ENCODE assay signal across 20 cellular contexts in the genomic region with DNA sequence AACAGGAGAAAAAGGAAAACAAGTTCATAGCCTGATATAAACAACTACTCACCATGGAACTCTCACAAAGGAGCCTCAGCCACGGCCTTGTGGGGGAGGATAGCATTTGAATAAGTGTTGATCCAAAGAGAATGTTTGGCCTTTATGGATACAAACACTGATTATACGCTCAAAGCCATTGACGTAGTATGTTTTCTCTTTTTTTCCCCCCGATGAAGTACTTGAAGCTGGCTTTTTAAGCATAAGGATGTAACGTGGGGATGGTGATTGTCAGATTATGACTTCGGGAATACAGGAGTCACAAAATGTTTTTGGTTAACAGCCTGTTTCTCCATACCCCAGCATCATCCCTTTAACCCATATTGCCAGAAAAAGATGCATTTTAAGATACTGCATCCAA. TPM values are rescaled to one million over a fixed set of nuclear protein-coding genes. Genes with fewer than 3 reads are reported as not detected.
A peak's percentile ranks its signal among the peaks of the same experiment; 100 is the strongest.
DNase-seq lines count a peak whose midpoint lies in the region; ATAC-seq and TF ChIP-seq lines count a peak whose summit lies in the region.
"Had no signal": no experiment of that assay in that cellular context is flagged by ENCODE, and none has a peak within 500 bp of the region (broad histone marks: within the 10 kb centered on the region; RNA-seq: fewer than 3 reads in every experiment).

No MANE protein-coding gene starts in this region.

- H3K36me3 ChIP-seq in right atrium auricular region, result peaks cover 6% of the 10 kb centered on the region
- H3K36me3 ChIP-seq in smooth muscle cell (ENCODE audit: low read depth), result no peaks in the 10 kb centered on the region
- H3K36me3 ChIP-seq in A673 (ENCODE audit: insufficient read depth, low read length, poor library complexity, severe bottlenecking), result no peaks in the 10 kb centered on the region
- no peaks in the 10 kb centered on the region for H3K36me3 ChIP-seq in CD8-positive, alpha-beta memory T cell (ENCODE audit: insufficient read depth, low read length)

- H3K4me1 Mint-ChIP-seq in activated T-helper 2 cell treated with anti-CD3 and anti-CD28 coated beads, Interferon-gamma antibody, Interleukin-2, Interleukin-4, amounts not matched to agents 10 μg/mL and 5 μg/mL and 100 μg/mL, durations not matched to agents 14 hours and 24 hours and 36 hours (ENCODE audit: low read depth), result no peaks in the 10 kb centered on the region
- H3K4me1 Mint-ChIP-seq in CD8-positive, alpha-beta memory T cell, result no peaks in the 10 kb centered on the region

- CTCF ChIA-PET in A673 (lab: Charles Lee), result no interaction called here
- CTCF ChIA-PET in CD8-positive, alpha-beta memory T cell (lab: Charles Lee), result no interaction called here

- ATAC-seq in Right ventricle myocardium superior (ENCODE audit: poor library complexity), result peak; percentile 21
- ATAC-seq: K562 had no signal

- 48% methylated on average over 6 of the region's 6 CpGs for WGBS in smooth muscle cell (ENCODE audit: low lambda C conversion rate)

- no TSS peak for BruUV-seq in A673 (replicated peaks; lab: Mats Ljungman, UMichigan)

- H3K79me2 ChIP-seq in smooth muscle cell (ENCODE audit: low read depth), result no peaks in the 10 kb centered on the region

- H3K4me3 Mint-ChIP-seq in activated T-helper 2 cell treated with anti-CD3 and anti-CD28 coated beads, Interferon-gamma antibody, Interleukin-2, Interleukin-4, amounts not matched to agents 10 μg/mL and 5 μg/mL and 100 μg/mL, durations not matched to agents 14 hours and 24 hours and 36 hours (ENCODE audit: low read depth), result no peak overlapping the region
- H3K4me3 Mint-ChIP-seq in CD8-positive, alpha-beta memory T cell, result no peak overlapping the region
- H3K4me3 Mint-ChIP-seq: H9 had no signal

- no peak overlapping the region for H2AFZ ChIP-seq in smooth muscle cell (ENCODE audit: low read depth)

- H4K20me1 ChIP-seq in smooth muscle cell (ENCODE audit: low read depth), result no peaks in the 10 kb centered on the region

- H3K4me2 ChIP-seq in smooth muscle cell, result no peak overlapping the region
- H3K4me2 ChIP-seq: SK-N-SH had no signal

- H3K4me3 ChIP-seq in right atrium auricular region (no peak overlapping the region), smooth muscle cell (no peak overlapping the region), A673 (ENCODE audit: low read depth, low read length, poor library complexity, severe bottlenecking) (no peak overlapping the region)
- H3K4me3 ChIP-seq in CD8-positive, alpha-beta memory T cell (ENCODE audit: low read length), result no peak overlapping the region
- H3K4me3 ChIP-seq: K562 had no signal

- DNase-seq in Right ventricle myocardium superior, result no peak
- DNase-seq in cardiac septum (ENCODE audit: low spot score), result no peak
- no peak for DNase-seq in right atrium auricular region (ENCODE audit: low spot score)
- no peak for DNase-seq in smooth muscle cell (lab: John Stamatoyannopoulos, UW; ENCODE audit: unreplicated experiment)
- no peak for DNase-seq in T-helper 2 cell
- no peak for DNase-seq in A673 (ENCODE audit: low spot score)
- DNase-seq in activated T-helper 2 cell treated with anti-CD3 and anti-CD28 coated beads, Interferon-gamma antibody, Interleukin-2, Interleukin-4, amounts not matched to agents 10 μg/mL and 5 μg/mL and 100 μg/mL, durations not matched to agents 14 hours and 24 hours and 36 hours (ENCODE audit: low spot score), result no peak
- no peak for DNase-seq in CD8-positive, alpha-beta memory T cell
- DNase-seq: 8988T, H9, Kasumi-1, NCI-H1105, NCI-H1436 treated with DMSO at 0.1 percent for 48 hours, NCI-H1930, NCI-H2107, NCI-H69, RPMI8226, SHP77 treated with DMSO at 0.1 percent for 48 hours, SK-N-SH had no signal

- H3F3A ChIP-seq in smooth muscle cell (ENCODE audit: low read depth), result peaks cover 9% of the 10 kb centered on the region

- POLR2A ChIA-PET in A673 (lab: Charles Lee; ENCODE audit: low non-redundant PET), result no interaction called here
- POLR2A ChIA-PET in CD8-positive, alpha-beta memory T cell (lab: Charles Lee), result no interaction called here

- no peak overlapping the region for H3K27ac Mint-ChIP-seq in activated T-helper 2 cell treated with anti-CD3 and anti-CD28 coated beads, Interferon-gamma antibody, Interleukin-2, Interleukin-4, amounts not matched to agents 10 μg/mL and 5 μg/mL and 100 μg/mL, durations not matched to agents 14 hours and 24 hours and 36 hours
- no peak overlapping the region for H3K27ac Mint-ChIP-seq in CD8-positive, alpha-beta memory T cell

- H3K27ac ChIP-seq in right atrium auricular region (peak overlapping the region; percentile 30 to 42), smooth muscle cell (ENCODE audit: low read depth) (peak overlapping the region; percentile 33), A673 (ENCODE audit: low read depth, low read length, poor library complexity, severe bottlenecking) (no peak overlapping the region)
- no peak overlapping the region for H3K27ac ChIP-seq in CD8-positive, alpha-beta memory T cell (ENCODE audit: low read depth, low read length)

- H3K9me3 Mint-ChIP-seq in activated T-helper 2 cell treated with anti-CD3 and anti-CD28 coated beads, Interferon-gamma antibody, Interleukin-2, Interleukin-4, amounts not matched to agents 10 μg/mL and 5 μg/mL and 100 μg/mL, durations not matched to agents 14 hours and 24 hours and 36 hours, result no peaks in the 10 kb centered on the region
- H3K9me3 Mint-ChIP-seq in CD8-positive, alpha-beta memory T cell, result no peaks in the 10 kb centered on the region

- no peak overlapping the region for H3K9ac ChIP-seq in smooth muscle cell (ENCODE audit: low read depth)
- H3K9ac ChIP-seq: SK-N-SH had no signal

- peaks cover 34% of the 10 kb centered on the region for H3K27me3 Mint-ChIP-seq in activated T-helper 2 cell treated with anti-CD3 and anti-CD28 coated beads, Interferon-gamma antibody, Interleukin-2, Interleukin-4, amounts not matched to agents 10 μg/mL and 5 μg/mL and 100 μg/mL, durations not matched to agents 14 hours and 24 hours and 36 hours (ENCODE audit: low read depth)
- H3K27me3 Mint-ChIP-seq in CD8-positive, alpha-beta memory T cell, result peaks cover 9 to 61% of the 10 kb centered on the region in 2 donors

- no peaks in the 10 kb centered on the region for H3K27me3 ChIP-seq in right atrium auricular region
- no peaks in the 10 kb centered on the region for H3K27me3 ChIP-seq in smooth muscle cell (ENCODE audit: low read depth)
- peaks cover 40% of the 10 kb centered on the region for H3K27me3 ChIP-seq in A673 (replicated peaks; ENCODE audit: insufficient read depth, low read depth, low read length, poor library complexity)
- H3K27me3 ChIP-seq in CD8-positive, alpha-beta memory T cell (ENCODE audit: insufficient read depth, low read length, poor library complexity, severe bottlenecking), result no peaks in the 10 kb centered on the region

- no peaks in the 10 kb centered on the region for H3K36me3 Mint-ChIP-seq in activated T-helper 2 cell treated with anti-CD3 and anti-CD28 coated beads, Interferon-gamma antibody, Interleukin-2, Interleukin-4, amounts not matched to agents 10 μg/mL and 5 μg/mL and 100 μg/mL, durations not matched to agents 14 hours and 24 hours and 36 hours (ENCODE audit: low read depth)
- no peaks in the 10 kb centered on the region for H3K36me3 Mint-ChIP-seq in CD8-positive, alpha-beta memory T cell

- TF ChIP-seq CTCF in right atrium auricular region (IDR thresholded peaks at IDR 0.05) (no peak), smooth muscle cell (IDR thresholded peaks at IDR 0.05; ENCODE audit: borderline replicate concordance, insufficient read depth, poor library complexity, severe bottlenecking) (no peak), A673 (conservative IDR thresholded peaks at IDR 0.05; ENCODE audit: low read depth, low read length) (no peak)

- H3K4me1 ChIP-seq in right atrium auricular region, result peaks cover 0 to 27% of the 10 kb centered on the region in 2 donors
- peaks cover 30% of the 10 kb centered on the region for H3K4me1 ChIP-seq in smooth muscle cell (ENCODE audit: low read depth)
- H3K4me1 ChIP-seq in A673 (ENCODE audit: insufficient read depth, low read length, poor library complexity, severe bottlenecking), result no peaks in the 10 kb centered on the region
- no peaks in the 10 kb centered on the region for H3K4me1 ChIP-seq in CD8-positive, alpha-beta memory T cell (ENCODE audit: insufficient read depth, low read length)

- intact Hi-C loops in Right ventricle myocardium superior (cut with DNase I), result no loop called here
- intact Hi-C loops in cardiac septum (cut with DNase I), result no loop called here
- intact Hi-C loops in A673 (cut with micrococcal nuclease; ENCODE audit: unreplicated experiment), result no loop called here
- intact Hi-C loops in activated T-helper 2 cell treated with anti-CD3 and anti-CD28 coated beads, Interferon-gamma antibody, Interleukin-2, Interleukin-4, amounts not matched to agents 10 μg/mL and 5 μg/mL and 100 μg/mL, durations not matched to agents 14 hours and 24 hours and 36 hours (cut with micrococcal nuclease), result no loop called here

- H3K9me3 ChIP-seq in right atrium auricular region, result no peaks in the 10 kb centered on the region
- no peaks in the 10 kb centered on the region for H3K9me3 ChIP-seq in smooth muscle cell (replicated peaks; ENCODE audit: low read depth)
- no peaks in the 10 kb centered on the region for H3K9me3 ChIP-seq in A673 (ENCODE audit: low read depth, low read length, poor library complexity, severe bottlenecking)
- H3K9me3 ChIP-seq in CD8-positive, alpha-beta memory T cell (ENCODE audit: low read length), result no peaks in the 10 kb centered on the region
- H3K9me3 ChIP-seq: SK-N-SH had no signal

RNA-seq across cellular contexts. Expression of a gene that starts 39.8 kb away (rescaled TPM):
- 67.7 TPM for total RNA-seq in Right ventricle myocardium superior
- total RNA-seq in cardiac septum, result 67.5 TPM
- 10 to 100 TPM; 63.2 to 69.4 TPM for total RNA-seq in right atrium auricular region
- 1.4 and 4.7 TPM in 2 replicates for total RNA-seq in smooth muscle cell
- polyA plus RNA-seq in smooth muscle cell, result 2.9 and 3.0 TPM in 2 replicates
- not detected in 2 replicates for total RNA-seq in A673 (2021)
- total RNA-seq in activated T-helper 2 cell treated with anti-CD3 and anti-CD28 coated beads, Interferon-gamma antibody, Interleukin-2, Interleukin-4, amounts not matched to agents 10 μg/mL and 5 μg/mL and 100 μg/mL, durations not matched to agents 14 hours and 24 hours and 36 hours, result 131 and 134 TPM in 2 replicates
- 100 to 1,000 TPM; 154 to 155 TPM for total RNA-seq in CD8-positive, alpha-beta memory T cell
- 166 TPM for polyA plus RNA-seq in CD8-positive, alpha-beta memory T cell

Comparison
In these comparisons a context has a peak if more than half of its experiments do, and no peak if none do; other contexts are left out.
1. H3K27ac ChIP-seq: peak in right atrium auricular region (2 of 2) and smooth muscle cell (single experiment); none in A673 (single experiment) and CD8-positive, alpha-beta memory T cell (single experiment).
2. RNA of a gene that starts 39.8 kb away (total RNA-seq): 154 to 155 TPM in CD8-positive, alpha-beta memory T cell, 131 to 134 TPM in activated T-helper 2 cell treated with anti-CD3 and anti-CD28 coated beads, Interferon-gamma antibody, Interleukin-2, Interleukin-4, amounts not matched to agents 10 μg/mL and 5 μg/mL and 100 μg/mL, durations not matched to agents 14 hours and 24 hours and 36 hours, 63.2 to 69.4 TPM in right atrium auricular region, 67.7 TPM in Right ventricle myocardium superior (single experiment) and 67.5 TPM in cardiac septum (single experiment); 1.4 to 4.7 TPM in smooth muscle cell and not detected in A673; every median in the first group is over 10 times any median in the second.